34 cellular contexts compared by ENCODE assay signal in genomic region chr5:84168841-84169240, GRCh38.
"Had no signal": no experiment of that assay in that cellular context is flagged by ENCODE, and none has a peak within 500 bp of the region (broad histone marks: within the 10 kb centered on the region; RNA-seq: fewer than 3 reads in every experiment).

No MANE protein-coding gene starts in this region.

- H3K4me1 Mint-ChIP-seq: activated CD4-positive, alpha-beta memory T cell treated with anti-CD3 and anti-CD28 coated beads, Interleukin-2, amount 10 ng/mL, durations not matched to agents 7 days and 5 days; activated CD4-positive, alpha-beta T cell treated with anti-CD3 and anti-CD28 coated beads for 36 hours; activated CD4-positive, alpha-beta T cell treated with anti-CD3 and anti-CD28 coated beads, Interleukin-2, amount 10 ng/mL, durations not matched to agents 7 days and 5 days; activated T-helper 17 cell treated with anti-CD3 and anti-CD28 coated beads, Interleukin-2, amount 50 U/mL, for 72 hours; T-helper 17 cell had no signal

- H3K4me3 Mint-ChIP-seq: activated CD4-positive, alpha-beta memory T cell treated with anti-CD3 and anti-CD28 coated beads, Interleukin-2, amount 10 ng/mL, durations not matched to agents 7 days and 5 days; activated CD4-positive, alpha-beta T cell treated with anti-CD3 and anti-CD28 coated beads for 36 hours; activated CD4-positive, alpha-beta T cell treated with anti-CD3 and anti-CD28 coated beads, Interleukin-2, amount 10 ng/mL, durations not matched to agents 7 days and 5 days; activated naive CD8-positive, alpha-beta T cell; activated T-cell treated with anti-CD3 and anti-CD28 coated beads, Interleukin-2, amount 50 U/mL, for 24 hours; activated T-helper 17 cell treated with anti-CD3 and anti-CD28 coated beads, Interleukin-2, amount 50 U/mL, for 72 hours; T-helper 17 cell; T-helper 2 cell treated with Interferon-gamma antibody and Interleukin-4, amounts not matched to agents 5 μg/mL and 100 μg/mL, for 36 hours had no signal

- H3K9me3 ChIP-seq: body of pancreas, colonic mucosa, esophagus squamous epithelium, gastroesophageal sphincter had no signal

- ATAC-seq: activated CD4-positive, alpha-beta T cell treated with anti-CD3 and anti-CD28 coated beads for 36 hours; activated T-helper 17 cell treated with anti-CD3 and anti-CD28 coated beads, Interleukin-2, amount 50 U/mL, for 72 hours; body of pancreas; gastroesophageal sphincter; T-helper 17 cell had no signal

- H3K27me3 ChIP-seq: body of pancreas, cardiac muscle cell, colonic mucosa, esophagus squamous epithelium, gastroesophageal sphincter had no signal

- H3K27ac Mint-ChIP-seq: activated CD4-positive, alpha-beta memory T cell treated with anti-CD3 and anti-CD28 coated beads, Interleukin-2, amount 10 ng/mL, durations not matched to agents 7 days and 5 days; activated CD4-positive, alpha-beta T cell treated with anti-CD3 and anti-CD28 coated beads for 36 hours; activated CD4-positive, alpha-beta T cell treated with anti-CD3 and anti-CD28 coated beads, Interleukin-2, amount 10 ng/mL, durations not matched to agents 7 days and 5 days; activated naive CD8-positive, alpha-beta T cell; activated T-cell treated with anti-CD3 and anti-CD28 coated beads, Interleukin-2, amount 50 U/mL, for 24 hours; activated T-helper 17 cell treated with anti-CD3 and anti-CD28 coated beads, Interleukin-2, amount 50 U/mL, for 72 hours; T-helper 17 cell; T-helper 2 cell treated with Interferon-gamma antibody and Interleukin-4, amounts not matched to agents 5 μg/mL and 100 μg/mL, for 36 hours had no signal

- H3K9me3 Mint-ChIP-seq: activated CD4-positive, alpha-beta memory T cell treated with anti-CD3 and anti-CD28 coated beads, Interleukin-2, amount 10 ng/mL, durations not matched to agents 7 days and 5 days; activated CD4-positive, alpha-beta T cell treated with anti-CD3 and anti-CD28 coated beads, Interleukin-2, amount 10 ng/mL, durations not matched to agents 7 days and 5 days; activated T-helper 17 cell treated with anti-CD3 and anti-CD28 coated beads, Interleukin-2, amount 50 U/mL, for 72 hours had no signal

- H3K36me3 ChIP-seq: cardiac muscle cell, colonic mucosa, esophagus squamous epithelium, gastroesophageal sphincter had no signal

- H3K27me3 Mint-ChIP-seq: activated CD4-positive, alpha-beta memory T cell treated with anti-CD3 and anti-CD28 coated beads, Interleukin-2, amount 10 ng/mL, durations not matched to agents 7 days and 5 days; activated CD4-positive, alpha-beta T cell treated with anti-CD3 and anti-CD28 coated beads for 36 hours; activated CD4-positive, alpha-beta T cell treated with anti-CD3 and anti-CD28 coated beads, Interleukin-2, amount 10 ng/mL, durations not matched to agents 7 days and 5 days; activated naive CD8-positive, alpha-beta T cell; activated T-cell treated with anti-CD3 and anti-CD28 coated beads, Interleukin-2, amount 50 U/mL, for 24 hours; activated T-helper 17 cell treated with anti-CD3 and anti-CD28 coated beads, Interleukin-2, amount 50 U/mL, for 72 hours; T-helper 17 cell had no signal

- H3K4me1 ChIP-seq: body of pancreas, colonic mucosa, esophagus squamous epithelium, gastroesophageal sphincter had no signal

- H3K36me3 Mint-ChIP-seq: activated naive CD8-positive, alpha-beta T cell had no signal

- H3K4me3 ChIP-seq: body of pancreas, cardiac muscle cell, colonic mucosa, esophagus squamous epithelium, gastroesophageal sphincter had no signal

- DNase-seq: activated CD4-positive, alpha-beta memory T cell treated with anti-CD3 and anti-CD28 coated beads, Interleukin-2, amount 10 ng/mL, durations not matched to agents 7 days and 5 days; activated CD4-positive, alpha-beta T cell treated with anti-CD3 and anti-CD28 coated beads for 36 hours; activated CD4-positive, alpha-beta T cell treated with anti-CD3 and anti-CD28 coated beads, Interleukin-2, amount 10 ng/mL, durations not matched to agents 7 days and 5 days; activated CD4-positive, alpha-beta T cell treated with anti-CD3 and anti-CD28 coated beads, Interleukin-2, amount 50 U/mL, for 4 hours; activated CD4-positive, CD25-positive, alpha-beta regulatory T cell; activated CD4-positive, CD25-positive, alpha-beta regulatory T cell treated with anti-CD3 and anti-CD28 coated beads, Interleukin-2, amount 50 U/mL, for 72 hours; activated CD8-positive, alpha-beta memory T cell treated with anti-CD3 and anti-CD28 coated beads, Interleukin-2, amount 50 U/mL, for 48 hours; activated effector memory CD4-positive, alpha-beta T cell treated with Interleukin-2 at 50 U/mL for 16 hours; activated gamma-delta T cell treated with Interleukin-2 at 50 U/mL for 16 hours; activated naive CD4-positive, alpha-beta T cell treated with anti-CD3 and anti-CD28 coated beads, Interleukin-2, amount 50 U/mL, for 16 hours; activated naive CD4-positive, alpha-beta T cell treated with Interleukin-2 at 50 U/mL for 16 hours; activated T-cell treated with anti-CD3 and anti-CD28 coated beads for 4 hours; activated T-cell treated with anti-CD3 and anti-CD28 coated beads, Interleukin-2, amount 50 U/mL, for 24 hours; amniotic stem cell; anterior cingulate cortex; body of pancreas; central memory CD4-positive, alpha-beta T cell; cerebellar nuclear complex; colonic mucosa; effector CD8-positive, alpha-beta T cell; esophagus squamous epithelium; foreskin melanocyte; head of caudate nucleus; T-helper 1 cell; T-helper 17 cell; T1000 had no signal

- FAIRE-seq: endometrium, endothelial cell of umbilical vein had no signal

- H3K27ac ChIP-seq: body of pancreas, cardiac muscle cell, colonic mucosa, epithelial cell of prostate, esophagus squamous epithelium, gastroesophageal sphincter had no signal
